ENCODE assay signal across 8 cellular contexts in genomic region chrX:40644175-40644574, GRCh38. TPM values are rescaled to one million over a fixed set of nuclear protein-coding genes. Genes with fewer than 3 reads are reported as not detected.
DNase-seq lines count a peak whose midpoint lies in the region; ATAC-seq, FAIRE-seq and TF ChIP-seq lines count a peak whose summit lies in the region.

No MANE protein-coding gene starts in this region.

- in situ Hi-C loops in GM23248 (cut with MboI) = no loop called here

- H2AFZ ChIP-seq in GM23248 (peak overlapping the region; percentile 62; the same call in 1 of the 2 replicates), SU-DHL-6 (ENCODE audit: low read depth, low read length, severe bottlenecking) (no peak overlapping the region)

- H3K4me3 ChIP-seq in GM23248 = peak overlapping the region; percentile 79
- peak overlapping the region; percentile 54 for H3K4me3 ChIP-seq in SU-DHL-6 (ENCODE audit: insufficient read depth, low read length, poor library complexity, severe bottlenecking)
- H3K4me3 ChIP-seq in small intestine (ENCODE audit: low read depth in 1 of 2, low read length in 2 of 2) = no peak overlapping the region

- H3K4me2 ChIP-seq in GM23248 (ENCODE audit: unreplicated experiment) (peak overlapping the region; percentile 93), SU-DHL-6 (ENCODE audit: low read depth, low read length, poor library complexity, severe bottlenecking) (peak overlapping the region; percentile 94)

- H3K9me3 ChIP-seq in GM23248 (ENCODE audit: low read depth) (no peaks in the 10 kb centered on the region), SU-DHL-6 (ENCODE audit: insufficient read depth, low read length) (no peaks in the 10 kb centered on the region), small intestine (ENCODE audit: control insufficient read depth, low read depth) (no peaks in the 10 kb centered on the region)

- peaks cover 8% of the 10 kb centered on the region for H3K4me1 ChIP-seq in GM23248 (ENCODE audit: insufficient read depth)
- peaks cover 11% of the 10 kb centered on the region for H3K4me1 ChIP-seq in foreskin keratinocyte
- H3K4me1 ChIP-seq in small intestine (ENCODE audit: control insufficient read depth in 2 of 2, insufficient read depth in 1 of 2, low read depth in 1 of 2, low read length in 1 of 2) = peaks cover 0 to 4% of the 10 kb centered on the region in 2 donors

- no peak for ATAC-seq in foreskin keratinocyte
- no peak for ATAC-seq in GM19463 (IDR thresholded peaks at IDR 0.05; ENCODE audit: unreplicated experiment)
- no peak for ATAC-seq in GM21360 (IDR thresholded peaks at IDR 0.05; ENCODE audit: unreplicated experiment)
- ATAC-seq in GM19452 (IDR thresholded peaks at IDR 0.05; ENCODE audit: unreplicated experiment) = no peak

- peaks cover 71% of the 10 kb centered on the region for H3K79me2 ChIP-seq in GM23248 (ENCODE audit: insufficient read depth)
- H3K79me2 ChIP-seq in SU-DHL-6 (ENCODE audit: insufficient read depth, low read length) = peaks cover 60% of the 10 kb centered on the region

- H3K9ac ChIP-seq in GM23248 (peak overlapping the region; percentile 86), SU-DHL-6 (ENCODE audit: low read length) (peak overlapping the region; percentile 77)

- H3F3A ChIP-seq in GM23248 (ENCODE audit: insufficient read depth) = peaks cover 17% of the 10 kb centered on the region
- 0 out of 2 replicates have a peak, but pooled peaks cover 8% of the 10 kb centered on the region for H3F3A ChIP-seq in SU-DHL-6 (ENCODE audit: insufficient read depth)

- H3K27me3 ChIP-seq in GM23248 (replicated peaks; ENCODE audit: insufficient read depth) (no peaks in the 10 kb centered on the region), SU-DHL-6 (ENCODE audit: low read length) (no peaks in the 10 kb centered on the region), foreskin keratinocyte (no peaks in the 10 kb centered on the region), small intestine (ENCODE audit: control insufficient read depth in 2 of 2, insufficient read depth in 2 of 2, low read length in 2 of 2) (no peaks in the 10 kb centered on the region)

- no peaks in the 10 kb centered on the region for H3K9me2 ChIP-seq in GM23248 (ENCODE audit: insufficient read depth)
- no peaks in the 10 kb centered on the region for H3K9me2 ChIP-seq in SU-DHL-6 (replicated peaks; ENCODE audit: insufficient read depth, low read length)

- 6 to 15% methylated on average over 5 of the region's 5 CpGs for WGBS in GM23248 (ENCODE audit: low coverage in 1 of 2, low lambda C conversion rate in 2 of 2, missing lambda C conversion rate in 2 of 2), 2 experiments
- WGBS in small intestine, 3 donors = 23 to 45% (median 31%) methylated on average over 5 of the region's 5 CpGs

- no peak for FAIRE-seq in small intestine (lab: Jason Lieb, UNC)

- TF ChIP-seq CTCF in SU-DHL-6 (IDR thresholded peaks at IDR 0.05; ENCODE audit: insufficient read depth, low read length, poor library complexity, severe bottlenecking) (no peak), foreskin keratinocyte (conservative IDR thresholded peaks at IDR 0.05) (no peak)

- H3K27ac ChIP-seq in GM23248 = peak overlapping the region; percentile 95
- H3K27ac ChIP-seq in SU-DHL-6 (ENCODE audit: low read depth, low read length) = peak overlapping the region; percentile 79
- H3K27ac ChIP-seq in foreskin keratinocyte = peak overlapping the region; percentile 55
- H3K27ac ChIP-seq in small intestine (ENCODE audit: low read depth in 1 of 2, low read length in 1 of 2) = peak overlapping the region; percentile 32 to 58

- H3K36me3 ChIP-seq in GM23248 (ENCODE audit: low read depth) = peaks cover under 1% of the 10 kb centered on the region; the same call in 1 of the 2 replicates
- no peaks in the 10 kb centered on the region for H3K36me3 ChIP-seq in SU-DHL-6 (ENCODE audit: low read length)
- no peaks in the 10 kb centered on the region for H3K36me3 ChIP-seq in small intestine (ENCODE audit: control insufficient read depth in 2 of 2, insufficient read depth in 2 of 2, low read length in 2 of 2)

- DNase-seq in GM23248 (peak; percentile 66), foreskin keratinocyte (no peak), small intestine (peak; percentile 25), NCI-H345 treated with DMSO at 0.1 percent for 48 hours (lab: John Stamatoyannopoulos, UW; ENCODE audit: unreplicated experiment) (no peak)

- H4K20me1 ChIP-seq in GM23248 (ENCODE audit: insufficient read depth) (no peaks in the 10 kb centered on the region), SU-DHL-6 (ENCODE audit: low read depth, low read length) (no peaks in the 10 kb centered on the region)

RNA-seq across cellular contexts. Expression of gene CXorf38, which starts 3.2 kb away (rescaled TPM):
- 7.7 and 12.9 TPM in 2 replicates for total RNA-seq in GM23248 (2014; rRNA removed; shearing (Covaris generic))
- polyA plus RNA-seq in GM23248 (2016; fragmentation: Nextera tagmentation; extraction: Ambion mirVana) (8.7 and 9.4 TPM in 2 replicates), foreskin keratinocyte (5.0 and 5.6 TPM in 2 replicates), small intestine (10 to 100 TPM in 1 of 3 donors, 1 to 10 TPM in 2; 8.1 to 10.3 (median 8.4) TPM)
- 11.9 and 12.7 TPM in 2 replicates for total RNA-seq in foreskin keratinocyte

RNA-seq across cellular contexts. Expression of gene MPC1L, which starts 20.9 kb away (rescaled TPM):
- total RNA-seq in GM23248 (2014; rRNA removed; shearing (Covaris generic)) = not detected in 2 replicates
- polyA plus RNA-seq in GM23248 (2016; fragmentation: Nextera tagmentation; extraction: Ambion mirVana) = not detected in 2 replicates
- not detected in 2 replicates for total RNA-seq in foreskin keratinocyte
- polyA plus RNA-seq in foreskin keratinocyte = not detected in 2 replicates
- polyA plus RNA-seq in small intestine = not detected

Comparison
In these comparisons a context has a peak if more than half of its experiments do, and no peak if none do; other contexts are left out.
1. DNase-seq: peak in GM23248 (single experiment) and small intestine (single experiment); none in foreskin keratinocyte (0 of 2) and NCI-H345 treated with DMSO at 0.1 percent for 48 hours (single experiment).
2. H3K27ac ChIP-seq: peak in every context shown above with its lines; median percentile 95 in GM23248; 79 in SU-DHL-6; 55 in foreskin keratinocyte; 45 in small intestine.
3. H3K4me3 ChIP-seq: peak in GM23248 (single experiment) and SU-DHL-6 (single experiment); none in small intestine (0 of 2).